Comparison of ENCODE assay signal across 2 cellular contexts in the genomic region with DNA sequence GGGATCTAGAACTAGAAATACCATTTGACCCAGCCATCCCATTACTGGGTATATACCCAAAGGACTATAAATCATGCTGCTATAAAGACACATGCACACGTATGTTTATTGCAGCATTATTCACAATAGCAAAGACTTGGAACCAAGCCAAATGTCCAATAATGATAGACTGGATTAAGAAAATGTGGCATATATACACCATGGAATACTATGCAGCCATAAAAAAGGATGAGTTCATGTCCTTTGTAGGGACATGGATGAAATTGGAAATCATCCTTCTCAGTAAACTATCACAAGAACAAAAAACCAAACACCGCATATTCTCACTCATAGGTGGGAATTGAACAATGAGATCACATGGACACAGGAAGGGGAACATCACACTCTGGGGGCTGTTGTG. TPM values are rescaled to one million over a fixed set of nuclear protein-coding genes. Genes with fewer than 3 reads are reported as not detected.
DNase-seq lines count a peak whose midpoint lies in the region; ATAC-seq, FAIRE-seq and TF ChIP-seq lines count a peak whose summit lies in the region.
"Not testable (repeated sequence)": the region's sequence is repeated elsewhere in the genome, so short reads cannot be mapped to it uniquely, and the experiment has no call there.

No MANE protein-coding gene starts in this region.

- intact Hi-C loops in K562 (cut with micrococcal nuclease) = not testable (repeated sequence)

- H3K27me3 ChIP-seq in K562 (ENCODE audit: control insufficient read depth in 2 of 2, insufficient read depth in 2 of 2, low read length in 2 of 2) = peaks cover 7 to 12% of the 10 kb centered on the region in 2 experiments; a peak in 4 of 5 replicates

- H3K36me3 ChIP-seq in HEK293 (ENCODE audit: control insufficient read depth in 2 of 2, insufficient read depth in 1 of 2, low read length in 2 of 2); K562 (ENCODE audit: control insufficient read depth, insufficient read depth, low read length): not testable (repeated sequence)

- not testable (repeated sequence) for FAIRE-seq in K562 (lab: Jason Lieb, UNC)

- not testable (repeated sequence) for H4K20me1 ChIP-seq in K562 (replicated peaks; ENCODE audit: control insufficient read depth, insufficient read depth, low read length)

- POLR2A ChIA-PET in HEK293 (lab: Yijun Ruan, JAX); K562 (lab: Yijun Ruan, JAX): not testable (repeated sequence)

- TF ChIP-seq POLR2A in K562 (conservative IDR thresholded peaks at IDR 0.05) = not testable (repeated sequence)

- H2AFZ ChIP-seq in K562 (ENCODE audit: low read depth, low read length) = not testable (repeated sequence)

- no CpG with 5 or more reads among the region's 2 CpGs for WGBS in K562 (ENCODE audit: insufficient coverage, low coverage, missing lambda C conversion rate)

- H3K4me2 ChIP-seq in K562 (ENCODE audit: insufficient read depth, low read length) = not testable (repeated sequence)

- H3K4me3 ChIP-seq in HEK293 (ENCODE audit: low read depth, low read length); K562: not testable (repeated sequence)

- not testable (repeated sequence) for H3K9me3 ChIP-seq in HEK293 (ENCODE audit: control insufficient read depth, insufficient read depth, low read depth, low read length); K562 (replicated peaks; ENCODE audit: control insufficient read depth, insufficient read depth, low read depth, low read length)

- not testable (repeated sequence) for H3K4me1 ChIP-seq in HEK293 (ENCODE audit: control insufficient read depth, insufficient read depth, low read length); K562 (replicated peaks in 1 of 2; ENCODE audit: control insufficient read depth in 2 of 2, insufficient read depth in 2 of 2, low read length in 2 of 2)

- BruUV-seq in K562 (replicated peaks; lab: Mats Ljungman, UMichigan) = not testable (repeated sequence)

- in situ Hi-C loops in K562 (cut with MboI) = not testable (repeated sequence)

- H3K9me1 ChIP-seq in K562 (ENCODE audit: control insufficient read depth, insufficient read depth, low read length) = not testable (repeated sequence)

- H3K9ac ChIP-seq in K562 (ENCODE audit: insufficient read depth in 1 of 2, low read depth in 2 of 2, low read length in 2 of 2) = not testable (repeated sequence)

- DNase-seq in K562 (ENCODE audit: extremely low read depth in 1 of 4, low spot score in 3 of 4) = not testable (repeated sequence)

- TF ChIP-seq CTCF in HEK293 (tag by site-specific recombination; IDR thresholded peaks at IDR 0.05); K562 (IDR thresholded peaks at IDR 0.05 in 2 of 3, conservative IDR thresholded peaks at IDR 0.05 in 1 of 3; ENCODE audit: insufficient read depth in 2 of 3, low read depth in 1 of 3, low read length in 3 of 3): not testable (repeated sequence)

- not testable (repeated sequence) for TF ChIP-seq RAD21 in K562 (CRISPR knock-in tag; conservative IDR thresholded peaks at IDR 0.05 in 1 of 2, IDR thresholded peaks at IDR 0.05 in 1 of 2)

- CTCF ChIA-PET in HEK293 (lab: Yijun Ruan, JAX); K562 (lab: Yijun Ruan, JAX; ENCODE audit: low intra/inter-chr PET ratio): not testable (repeated sequence)

- H3K79me2 ChIP-seq in K562 (ENCODE audit: control insufficient read depth, insufficient read depth, low read length) = not testable (repeated sequence)

- not testable (repeated sequence) for H3K27ac ChIP-seq in HEK293 (ENCODE audit: extremely low read depth, low read depth, low read length); K562 (ENCODE audit: extremely low read depth, low read depth, low read length)

- not testable (repeated sequence) for TF ChIP-seq EP300 in K562 (IDR thresholded peaks at IDR 0.05; ENCODE audit: low read length)

- not testable (repeated sequence) for ATAC-seq in K562

TF ChIP-seq in HEK293, 187 proteins besides CTCF, POLR2A, EP300 and RAD21:
- peak; percentile 62 for TF ChIP-seq ZNF146 (tag by site-specific recombination; IDR thresholded peaks at IDR 0.05)

TF ChIP-seq in K562, 482 proteins besides CTCF, POLR2A, EP300 and RAD21:
- TF ChIP-seq NFIC (IDR thresholded peaks at IDR 0.05) = peak; percentile 58; the same call in 1 of the 2 replicates

RNA-seq across cellular contexts. Expression of gene LSM5, which starts 20.2 kb away (rescaled TPM):
- total RNA-seq in K562 (2011; cell fraction: chromatin; rRNA removed; ENCODE audit: low replicate concordance) = 16.0 and 52.2 TPM in 2 replicates
- total RNA-seq in K562 (2011; cell fraction: nucleolus; rRNA removed) = 18.8 and 22.8 TPM in 2 replicates
- total RNA-seq in K562 (2011; cell fraction: nucleoplasm; rRNA removed) = 52.5 and 85.3 TPM in 2 replicates
- total RNA-seq in K562 (2014; rRNA removed) (36.3 and 45.8 TPM in 2 replicates), K562 (2014; rRNA removed; fragmentation: Illumina TruSeq; extraction: Trizol) (232 and 260 TPM in 2 replicates), K562 (2015; rRNA removed; fragmentation: Illumina TruSeq; extraction: Trizol) (92.9 and 111 TPM in 2 replicates), K562 (2021) (124 and 142 TPM in 2 replicates)
- polyA plus RNA-seq in K562 (2011; rRNA removed) (79.9 and 153 TPM in 2 replicates), K562 (2014; fragmentation: Illumina TruSeq; extraction: Trizol) (202 and 243 TPM in 2 replicates), K562 (2014; fragmentation: Nextera tagmentation; extraction: Ambion mirVana) (100 to 1,000 TPM; 513 to 620 TPM), K562 (2014; rRNA removed) (165 and 186 TPM in 2 replicates)
- 7.1 and 54.4 TPM in 2 replicates for polyA plus RNA-seq in K562 (2011; cell fraction: cytosol; rRNA removed)
- 25.4 and 34.2 TPM in 2 replicates for polyA plus RNA-seq in K562 (2011; cell fraction: nucleus; rRNA removed)
- polyA plus RNA-seq in K562 (2012) = 136 and 164 TPM in 2 replicates
- polyA minus RNA-seq in K562 (2011; rRNA and poly(A)+ RNA removed) = 45.4 and 47.6 TPM in 2 replicates
- 11.6 and 15.8 TPM in 2 replicates for polyA minus RNA-seq in K562 (2011; cell fraction: cytosol; rRNA and poly(A)+ RNA removed)
- 24.8 and 33.9 TPM in 2 replicates for polyA minus RNA-seq in K562 (2011; cell fraction: nucleus; rRNA and poly(A)+ RNA removed)

RNA-seq across cellular contexts. Expression of gene AVL9, which starts 25.3 kb away (rescaled TPM):
- total RNA-seq in K562 (2011; cell fraction: chromatin; rRNA removed; ENCODE audit: low replicate concordance) = 75.7 and 129 TPM in 2 replicates
- total RNA-seq in K562 (2011; cell fraction: nucleolus; rRNA removed) = 28.3 and 31.5 TPM in 2 replicates
- total RNA-seq in K562 (2011; cell fraction: nucleoplasm; rRNA removed) = 48.5 and 80.2 TPM in 2 replicates
- total RNA-seq in K562 (2014; rRNA removed) = 31.0 and 33.4 TPM in 2 replicates
- 39.7 and 53.2 TPM in 2 replicates for total RNA-seq in K562 (2014; rRNA removed; fragmentation: Illumina TruSeq; extraction: Trizol)
- total RNA-seq in K562 (2015; rRNA removed; fragmentation: Illumina TruSeq; extraction: Trizol) = 27.0 and 30.1 TPM in 2 replicates
- total RNA-seq in K562 (2021) = 51.7 and 66.2 TPM in 2 replicates
- polyA plus RNA-seq in K562 (2011; rRNA removed) = 37.0 and 39.6 TPM in 2 replicates
- 17.0 and 22.4 TPM in 2 replicates for polyA plus RNA-seq in K562 (2011; cell fraction: cytosol; rRNA removed)
- polyA plus RNA-seq in K562 (2011; cell fraction: nucleus; rRNA removed) = 37.9 and 38.1 TPM in 2 replicates
- 26.3 and 34.7 TPM in 2 replicates for polyA plus RNA-seq in K562 (2012)
- polyA plus RNA-seq in K562 (2014; fragmentation: Illumina TruSeq; extraction: Trizol) = 28.4 and 31.2 TPM in 2 replicates
- 1 to 10 TPM; 6.4 to 8.7 TPM for polyA plus RNA-seq in K562 (2014; fragmentation: Nextera tagmentation; extraction: Ambion mirVana)
- polyA plus RNA-seq in K562 (2014; rRNA removed) = 19.2 and 19.3 TPM in 2 replicates
- 39.1 and 60.7 TPM in 2 replicates for polyA minus RNA-seq in K562 (2011; rRNA and poly(A)+ RNA removed)
- 17.6 and 29.5 TPM in 2 replicates for polyA minus RNA-seq in K562 (2011; cell fraction: cytosol; rRNA and poly(A)+ RNA removed)
- polyA minus RNA-seq in K562 (2011; cell fraction: nucleus; rRNA and poly(A)+ RNA removed) = 19.1 and 32.4 TPM in 2 replicates
